9 cellular contexts compared by ENCODE assay signal in genomic region chr3:8503871-8504610, GRCh38. TPM values are rescaled to one million over a fixed set of nuclear protein-coding genes. Genes with fewer than 3 reads are reported as not detected.
A peak's percentile ranks its signal among the peaks of the same experiment; 100 is the strongest.
DNase-seq lines count a peak whose midpoint lies in the region; ATAC-seq and TF ChIP-seq lines count a peak whose summit lies in the region.
"Had no signal": no experiment of that assay in that cellular context is flagged by ENCODE, and none has a peak within 500 bp of the region (broad histone marks: within the 10 kb centered on the region; RNA-seq: fewer than 3 reads in every experiment).

No MANE protein-coding gene starts in this region.

- no peaks in the 10 kb centered on the region for H3K36me3 ChIP-seq in esophagus muscularis mucosa

- intact Hi-C loops in esophagus muscularis mucosa (cut with DNase I) = loop anchor here (5.0 kb wide), 1 partner anchor 118 kb away; no protein-coding TSS in a partner anchor

- no peak for TF ChIP-seq CTCF in esophagus muscularis mucosa (IDR thresholded peaks at IDR 0.05)

- no peak for TF ChIP-seq EP300 in esophagus muscularis mucosa (IDR thresholded peaks at IDR 0.05)

- H3K4me1 ChIP-seq in esophagus muscularis mucosa = peaks cover 49 to 61% (median 56%) of the 10 kb centered on the region in 4 donors

- DNase-seq in activated CD4-positive, CD25-positive, alpha-beta regulatory T cell treated with anti-CD3 and anti-CD28 coated beads, Interleukin-2, amount 50 U/mL, for 72 hours = no peak
- DNase-seq in LHCN-M2 (ENCODE audit: low read depth) (peak; percentile 69), esophagus muscularis mucosa (ENCODE audit: extremely low spot score) (no peak), RKO (ENCODE audit: low spot score) (no peak), T-helper 9 cell (no peak)
- peak; percentile 29 for DNase-seq in stimulated activated CD8-positive, alpha-beta memory T cell treated with anti-CD3 and anti-CD28 coated beads, Interleukin-4, amount 100 ng/mL, for 48 hours
- DNase-seq: CD8-positive, alpha-beta T cell had no signal

- TF ChIP-seq POLR2A in esophagus muscularis mucosa (IDR thresholded peaks at IDR 0.05; ENCODE audit: low read depth) = no peak

- 65% methylated on average over 8 of the region's 8 CpGs for WGBS in esophagus muscularis mucosa

- no peaks in the 10 kb centered on the region for H3K9me3 ChIP-seq in esophagus muscularis mucosa

- peak; percentile 27 to 34 for ATAC-seq in activated CD4-positive, CD25-positive, alpha-beta regulatory T cell treated with anti-CD3 and anti-CD28 coated beads, Interleukin-2, amount 50 U/mL, for 24 hours
- no peak for ATAC-seq in HG03108 (IDR thresholded peaks at IDR 0.05; ENCODE audit: unreplicated experiment)
- ATAC-seq: CD8-positive, alpha-beta T cell had no signal

- peak overlapping the region; percentile 22 to 73 (median 59) for H3K27ac ChIP-seq in esophagus muscularis mucosa (replicated peaks in 1 of 4)

- peak overlapping the region; percentile 30 to 51 (median 42) for H3K4me3 ChIP-seq in esophagus muscularis mucosa

- no peaks in the 10 kb centered on the region for H3K27me3 ChIP-seq in esophagus muscularis mucosa

RNA-seq across cellular contexts. Expression of gene LMCD1, which starts 2.4 kb away (rescaled TPM):
- total RNA-seq in LHCN-M2 (2014; rRNA removed) (30.3 and 31.2 TPM in 2 replicates), esophagus muscularis mucosa (100 to 1,000 TPM in 2 of 4 donors, 10 to 100 TPM in 2; 43.2 to 576 (median 131) TPM)
- polyA plus RNA-seq in LHCN-M2 (2012) = 160 TPM

Comparison
In these comparisons a context has a peak if more than half of its experiments do, and no peak if none do; other contexts are left out.
1. DNase-seq: peak in LHCN-M2 (single experiment) and stimulated activated CD8-positive, alpha-beta memory T cell treated with anti-CD3 and anti-CD28 coated beads, Interleukin-4, amount 100 ng/mL, for 48 hours (single experiment); none in activated CD4-positive, CD25-positive, alpha-beta regulatory T cell treated with anti-CD3 and anti-CD28 coated beads, Interleukin-2, amount 50 U/mL, for 72 hours (single experiment), esophagus muscularis mucosa (single experiment), RKO (single experiment) and T-helper 9 cell (single experiment).